ENCODE assay signal across 1 cellular context in the genomic region with DNA sequence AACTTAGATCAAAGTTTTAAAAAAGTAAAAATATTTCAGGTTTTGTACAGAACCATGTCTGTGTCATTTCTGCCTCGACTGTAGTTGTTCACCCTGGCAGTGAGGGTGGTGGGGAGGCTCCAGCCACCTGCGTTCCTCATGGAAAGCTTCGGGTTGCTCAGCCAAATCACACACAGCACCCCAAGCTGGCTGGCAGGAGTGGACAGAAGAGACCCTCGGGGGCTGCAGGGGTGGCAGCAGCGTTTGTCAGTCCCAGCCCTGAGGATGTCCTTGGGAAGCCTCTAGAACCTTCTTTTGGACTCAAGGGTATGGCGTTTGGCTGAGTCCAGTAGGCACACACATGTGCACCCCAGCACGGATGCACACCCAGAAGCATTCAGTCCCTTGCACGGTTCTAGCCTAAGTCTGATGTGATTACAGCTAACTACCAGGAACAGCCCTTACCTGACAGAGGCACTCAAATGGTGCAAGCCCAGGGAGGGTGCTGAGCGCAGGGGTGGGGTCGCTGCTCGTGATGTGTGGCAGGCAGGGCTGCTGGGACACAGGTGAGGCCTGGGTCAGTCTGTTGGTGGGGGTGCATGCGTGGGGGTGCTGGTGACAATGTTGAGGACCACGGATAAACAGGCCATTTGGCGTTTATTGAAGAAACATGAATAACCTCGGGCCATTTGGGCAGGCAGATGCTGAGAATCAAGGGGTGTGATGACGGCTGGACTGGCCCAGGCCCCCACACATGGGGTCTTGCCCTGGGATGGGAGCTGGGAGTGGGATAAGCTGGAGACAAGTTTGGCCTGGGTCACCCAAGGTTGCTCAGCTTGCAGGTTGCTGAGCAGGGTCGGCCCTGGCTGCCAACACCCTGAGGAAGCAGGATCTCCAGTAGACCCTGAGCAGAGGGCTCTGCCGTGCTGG.
TF ChIP-seq lines count a peak whose summit lies in the region.

No MANE protein-coding gene starts in this region.

TF ChIP-seq in WTC11, 78 proteins besides CTCF, POLR2A, EP300 and RAD21 (continued from another document):
- TF ChIP-seq, protein P1, sequence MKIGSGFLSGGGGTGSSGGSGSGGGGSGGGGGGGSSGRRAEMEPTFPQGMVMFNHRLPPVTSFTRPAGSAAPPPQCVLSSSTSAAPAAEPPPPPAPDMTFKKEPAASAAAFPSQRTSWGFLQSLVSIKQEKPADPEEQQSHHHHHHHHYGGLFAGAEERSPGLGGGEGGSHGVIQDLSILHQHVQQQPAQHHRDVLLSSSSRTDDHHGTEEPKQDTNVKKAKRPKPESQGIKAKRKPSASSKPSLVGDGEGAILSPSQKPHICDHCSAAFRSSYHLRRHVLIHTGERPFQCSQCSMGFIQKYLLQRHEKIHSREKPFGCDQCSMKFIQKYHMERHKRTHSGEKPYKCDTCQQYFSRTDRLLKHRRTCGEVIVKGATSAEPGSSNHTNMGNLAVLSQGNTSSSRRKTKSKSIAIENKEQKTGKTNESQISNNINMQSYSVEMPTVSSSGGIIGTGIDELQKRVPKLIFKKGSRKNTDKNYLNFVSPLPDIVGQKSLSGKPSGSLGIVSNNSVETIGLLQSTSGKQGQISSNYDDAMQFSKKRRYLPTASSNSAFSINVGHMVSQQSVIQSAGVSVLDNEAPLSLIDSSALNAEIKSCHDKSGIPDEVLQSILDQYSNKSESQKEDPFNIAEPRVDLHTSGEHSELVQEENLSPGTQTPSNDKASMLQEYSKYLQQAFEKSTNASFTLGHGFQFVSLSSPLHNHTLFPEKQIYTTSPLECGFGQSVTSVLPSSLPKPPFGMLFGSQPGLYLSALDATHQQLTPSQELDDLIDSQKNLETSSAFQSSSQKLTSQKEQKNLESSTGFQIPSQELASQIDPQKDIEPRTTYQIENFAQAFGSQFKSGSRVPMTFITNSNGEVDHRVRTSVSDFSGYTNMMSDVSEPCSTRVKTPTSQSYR (CRISPR knock-in tag; IDR thresholded peaks at IDR 0.05) = no peak
- TF ChIP-seq CREM (CRISPR knock-in tag; IDR thresholded peaks at IDR 0.05) (no peak), ZNF396 (CRISPR knock-in tag; IDR thresholded peaks at IDR 0.05; ENCODE audit: borderline replicate concordance) (no peak), ZNF317 (CRISPR knock-in tag; IDR thresholded peaks at IDR 0.05; ENCODE audit: borderline replicate concordance, low read depth) (no peak), JUN (CRISPR knock-in tag; IDR thresholded peaks at IDR 0.05) (no peak)
- TF ChIP-seq, protein P2, sequence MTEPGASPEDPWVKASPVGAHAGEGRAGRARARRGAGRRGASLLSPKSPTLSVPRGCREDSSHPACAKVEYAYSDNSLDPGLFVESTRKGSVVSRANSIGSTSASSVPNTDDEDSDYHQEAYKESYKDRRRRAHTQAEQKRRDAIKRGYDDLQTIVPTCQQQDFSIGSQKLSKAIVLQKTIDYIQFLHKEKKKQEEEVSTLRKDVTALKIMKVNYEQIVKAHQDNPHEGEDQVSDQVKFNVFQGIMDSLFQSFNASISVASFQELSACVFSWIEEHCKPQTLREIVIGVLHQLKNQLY (CRISPR knock-in tag; IDR thresholded peaks at IDR 0.05) = no peak
